ENCODE assay signal across 29 cellular contexts in genomic region chr3:74510261-74510660, GRCh38.
"Had no signal": no experiment of that assay in that cellular context is flagged by ENCODE, and none has a peak within 500 bp of the region (broad histone marks: within the 10 kb centered on the region; RNA-seq: fewer than 3 reads in every experiment).

No MANE protein-coding gene starts in this region.

- H3K9me3 ChIP-seq: esophagus squamous epithelium, gastrocnemius medialis had no signal

- H3K36me3 ChIP-seq: esophagus squamous epithelium, gastrocnemius medialis, WERI-Rb-1 had no signal

- H3K27me3 ChIP-seq: esophagus squamous epithelium, foreskin keratinocyte, gastrocnemius medialis had no signal

- H3K4me3 ChIP-seq: esophagus squamous epithelium, gastrocnemius medialis had no signal

- H3K27ac ChIP-seq: epithelial cell of prostate, esophagus squamous epithelium, foreskin keratinocyte, gastrocnemius medialis, WERI-Rb-1 had no signal

- DNase-seq: activated B cell treated with CpG ODN at 0.5 μM for 24 hours; activated CD4-positive, alpha-beta T cell treated with anti-CD3 and anti-CD28 coated beads for 48 hours; activated CD4-positive, alpha-beta T cell treated with anti-CD3 and anti-CD28 coated beads, Interleukin-2, amount 50 U/mL, for 1 hour; activated CD4-positive, alpha-beta T cell treated with anti-CD3 and anti-CD28 coated beads, Interleukin-2, amount 50 U/mL, for 48 hours; activated CD8-positive, alpha-beta memory T cell treated with anti-CD3 and anti-CD28 coated beads for 24 hours; activated CD8-positive, alpha-beta T cell treated with anti-CD3 and anti-CD28 coated beads for 36 hours; activated effector memory CD4-positive, alpha-beta T cell treated with Interleukin-2 at 50 U/mL for 16 hours; activated gamma-delta T cell treated with Interleukin-2 at 50 U/mL for 16 hours; activated naive CD4-positive, alpha-beta T cell treated with anti-CD3 and anti-CD28 coated beads, Interleukin-2, amount 50 U/mL, for 16 hours; activated naive CD4-positive, alpha-beta T cell treated with Interleukin-2 at 50 U/mL for 16 hours; activated T-cell treated with anti-CD3 and anti-CD28 coated beads, Interleukin-2, amount 50 U/mL, for 4 hours; amniotic stem cell; anterior cingulate cortex; caudate nucleus; cortex of kidney; dermis blood vessel endothelial cell; effector CD4-positive, alpha-beta T cell; effector memory CD8-positive, alpha-beta T cell; esophagus squamous epithelium; foreskin keratinocyte; gastrocnemius medialis; glutamatergic neuron; T-helper 1 cell; T-helper 17 cell; T1000; WERI-Rb-1 had no signal

- ATAC-seq: activated CD4-positive, CD25-positive, alpha-beta regulatory T cell treated with anti-CD3 and anti-CD28 coated beads, Interleukin-2, amount 50 U/mL, for 24 hours; activated CD8-positive, alpha-beta T cell treated with anti-CD3 and anti-CD28 coated beads for 36 hours; activated T-cell treated with anti-CD3 and anti-CD28 coated beads, Interleukin-2, amount 50 U/mL, for 4 hours; activated T-helper 17 cell treated with anti-CD3 and anti-CD28 coated beads, Interleukin-2, amount 50 U/mL, for 72 hours; effector memory CD8-positive, alpha-beta T cell; foreskin keratinocyte; gastrocnemius medialis; T-helper 17 cell had no signal

- H3K4me1 ChIP-seq: esophagus squamous epithelium, foreskin keratinocyte, gastrocnemius medialis had no signal
